ENCODE assay signal across 9 cellular contexts in the genomic region with DNA sequence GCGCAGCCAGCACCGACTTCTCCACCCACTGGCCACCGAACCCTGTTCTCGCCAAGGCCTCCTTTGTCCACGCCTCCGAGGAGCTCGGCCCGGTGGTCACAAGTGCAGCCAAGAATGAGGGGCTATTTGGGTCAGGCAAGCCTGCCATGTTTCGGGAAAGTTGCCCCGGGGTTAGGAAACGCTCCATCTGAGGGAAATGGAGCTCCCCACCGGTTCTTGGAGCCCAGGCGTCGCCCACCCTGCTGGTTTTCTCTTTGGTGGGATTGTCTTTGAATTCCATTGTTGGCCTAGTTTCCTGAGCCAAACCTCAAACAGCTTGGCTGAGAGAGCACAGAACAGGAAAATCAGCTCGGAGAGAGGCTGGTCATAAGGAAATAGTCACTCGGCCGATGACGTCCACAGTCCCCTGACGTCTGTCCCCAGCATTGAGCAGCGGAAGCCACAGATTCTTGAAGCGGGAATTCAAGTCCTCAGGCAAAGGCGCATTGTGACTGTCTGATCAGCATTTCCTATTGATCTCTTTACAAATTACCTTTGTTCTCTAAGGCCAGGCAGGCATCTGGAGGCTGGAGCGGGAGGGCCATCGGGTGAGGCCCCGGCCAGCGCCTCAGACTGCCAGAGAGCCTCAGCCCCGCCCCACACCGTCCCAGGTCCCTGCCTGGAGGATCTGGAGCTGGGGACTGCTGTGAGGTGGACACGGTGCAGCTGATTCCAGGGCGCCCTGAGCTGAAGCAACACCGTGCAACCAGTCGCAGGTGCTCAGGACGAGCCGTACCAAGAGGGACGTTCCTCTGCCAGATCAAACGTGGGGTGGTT.
DNase-seq lines count a peak whose midpoint lies in the region; ATAC-seq, FAIRE-seq and TF ChIP-seq lines count a peak whose summit lies in the region.
"Had no signal": no experiment of that assay in that cellular context is flagged by ENCODE, and none has a peak within 500 bp of the region (broad histone marks: within the 10 kb centered on the region; RNA-seq: fewer than 3 reads in every experiment).

No MANE protein-coding gene starts in this region.

- no peak for FAIRE-seq in HTR-8/SVneo (lab: Jason Lieb, UNC)

- TF ChIP-seq CTCF in VCaP (conservative IDR thresholded peaks at IDR 0.05) (no peak), prostate gland (IDR thresholded peaks at IDR 0.05) (no peak)

- H3K27me3 ChIP-seq in prostate gland (replicated peaks; ENCODE audit: insufficient read depth) (no peaks in the 10 kb centered on the region), MG63 (no peaks in the 10 kb centered on the region)

- peak; percentile 71 for ATAC-seq in left ventricle myocardium superior
- ATAC-seq in activated CD4-positive, CD25-positive, alpha-beta regulatory T cell treated with anti-CD3 and anti-CD28 coated beads, Interleukin-2, amount 50 U/mL, for 24 hours: no peak

- H3K4me3 ChIP-seq in prostate gland (no peak overlapping the region), MG63 (no peak overlapping the region)
- H3K4me3 ChIP-seq: PC-9 had no signal

- H3K36me3 ChIP-seq in prostate gland: no peaks in the 10 kb centered on the region
- no peaks in the 10 kb centered on the region for H3K36me3 ChIP-seq in MG63

- H3K27ac ChIP-seq in VCaP (peak overlapping the region; percentile 14; the same call in 1 of the 2 replicates), prostate gland (peak overlapping the region; percentile 43 to 76)
- H3K27ac ChIP-seq: PC-9 had no signal

- WGBS in prostate gland: 55% methylated on average over 36 of the region's 36 CpGs

- DNase-seq in ELF-1 (ENCODE audit: low read depth, low spot score) (peak; percentile 96), left ventricle myocardium superior (no peak), prostate gland (ENCODE audit: low spot score) (peak; percentile 59), HTR-8/SVneo (ENCODE audit: insufficient read length, low spot score) (no peak), MG63 (no peak)
- DNase-seq in stimulated activated CD4-positive, alpha-beta T cell treated with anti-CD3 and anti-CD28 coated beads, Interleukin-4, amount 100 ng/mL, for 4 hours: no peak

- intact Hi-C loops in left ventricle myocardium superior (cut with micrococcal nuclease) (no loop called here), prostate gland (cut with DNase I) (no loop called here)

- H3K9me3 ChIP-seq in prostate gland: no peaks in the 10 kb centered on the region
- H3K9me3 ChIP-seq in MG63: no peaks in the 10 kb centered on the region

- no peak for TF ChIP-seq POLR2A in prostate gland (IDR thresholded peaks at IDR 0.05)

- H3K4me1 ChIP-seq in prostate gland (replicated peaks): peaks cover 8% of the 10 kb centered on the region

Comparison
In these comparisons a context has a peak if more than half of its experiments do, and no peak if none do; other contexts are left out.
1. DNase-seq: peak in ELF-1 (single experiment) and prostate gland (single experiment); none in left ventricle myocardium superior (single experiment), HTR-8/SVneo (single experiment), stimulated activated CD4-positive, alpha-beta T cell treated with anti-CD3 and anti-CD28 coated beads, Interleukin-4, amount 100 ng/mL, for 4 hours (0 of 2) and MG63 (single experiment).